ENCODE assay signal across 8 cellular contexts in genomic region chr5:177607452-177608192, GRCh38. TPM values are rescaled to one million over a fixed set of nuclear protein-coding genes. Genes with fewer than 3 reads are reported as not detected.
DNase-seq lines count a peak whose midpoint lies in the region; ATAC-seq and TF ChIP-seq lines count a peak whose summit lies in the region.

No MANE protein-coding gene starts in this region.

- H2AFZ ChIP-seq in GM23338 (no peak overlapping the region), hepatocyte (no peak overlapping the region)

- H3K4me3 Mint-ChIP-seq in GM23338 = peak overlapping the region; percentile 44
- H3K4me3 Mint-ChIP-seq in T-helper 1 cell treated with Interleukin-12 subunit alpha and Interleukin-12 subunit beta and Interleukin-4 antibody, amounts not matched to agents 30 μg/mL and 1 μg/mL, for 36 hours = no peak overlapping the region

- H3K4me1 Mint-ChIP-seq in GM23338 = peaks cover 22% of the 10 kb centered on the region
- H3K4me1 Mint-ChIP-seq in T-helper 1 cell treated with Interleukin-12 subunit alpha and Interleukin-12 subunit beta and Interleukin-4 antibody, amounts not matched to agents 30 μg/mL and 1 μg/mL, for 36 hours (ENCODE audit: low read depth) = no peaks in the 10 kb centered on the region

- H3K9me3 ChIP-seq in ascending aorta (no peaks in the 10 kb centered on the region), hepatocyte (ENCODE audit: low read depth) (no peaks in the 10 kb centered on the region), gastrocnemius medialis (no peaks in the 10 kb centered on the region)

- TF ChIP-seq CTCF in GM23338 (conservative IDR thresholded peaks at IDR 0.05; ENCODE audit: low read depth in 2 of 2) (peak; percentile 80 to 96), ascending aorta (IDR thresholded peaks at IDR 0.05) (peak; percentile 46 to 85 (median 81)), hepatocyte (IDR thresholded peaks at IDR 0.05; ENCODE audit: poor library complexity) (peak; percentile 90), gastrocnemius medialis (IDR thresholded peaks at IDR 0.05 in 4 of 5, conservative IDR thresholded peaks at IDR 0.05 in 1 of 5) (peak; percentile 59 to 76 (median 72))

- peak; percentile 93 for ATAC-seq in GM23338
- ATAC-seq in gastrocnemius medialis = peak; percentile 31 to 73
- ATAC-seq in GM18861 (IDR thresholded peaks at IDR 0.05; ENCODE audit: unreplicated experiment) = no peak

- H3K4me1 ChIP-seq in GM23338 (ENCODE audit: insufficient read depth) (peaks cover 9% of the 10 kb centered on the region), ascending aorta (no peaks in the 10 kb centered on the region), hepatocyte (ENCODE audit: insufficient read depth) (no peaks in the 10 kb centered on the region), gastrocnemius medialis (no peaks in the 10 kb centered on the region)

- H3K27me3 Mint-ChIP-seq in GM23338 (ENCODE audit: insufficient read depth, low read depth, poor library complexity) = peaks cover 21% of the 10 kb centered on the region
- no peaks in the 10 kb centered on the region for H3K27me3 Mint-ChIP-seq in T-helper 1 cell treated with Interleukin-12 subunit alpha and Interleukin-12 subunit beta and Interleukin-4 antibody, amounts not matched to agents 30 μg/mL and 1 μg/mL, for 36 hours (ENCODE audit: low read depth)

- H3K36me3 ChIP-seq in GM23338 (ENCODE audit: insufficient read depth) (no peaks in the 10 kb centered on the region), ascending aorta (peaks cover 9 to 11% of the 10 kb centered on the region in 2 donors), hepatocyte (replicated peaks; ENCODE audit: insufficient read depth, low read depth) (no peaks in the 10 kb centered on the region), gastrocnemius medialis (no peaks in the 10 kb centered on the region)

- TF ChIP-seq POLR2A in gastrocnemius medialis (IDR thresholded peaks at IDR 0.05) = no peak

- 21% methylated on average over 15 of the region's 15 CpGs for whole genome bisulfite sequencing in hepatocyte (ENCODE audit: low lambda C conversion rate, missing lambda C conversion rate)

- H3K79me2 ChIP-seq in GM23338 (replicated peaks; ENCODE audit: insufficient read depth) (no peaks in the 10 kb centered on the region), hepatocyte (no peaks in the 10 kb centered on the region)

- H3K27ac Mint-ChIP-seq in GM23338 = peak overlapping the region; percentile 74; the same call in 1 of the 2 replicates
- H3K27ac Mint-ChIP-seq in T-helper 1 cell treated with Interleukin-12 subunit alpha and Interleukin-12 subunit beta and Interleukin-4 antibody, amounts not matched to agents 30 μg/mL and 1 μg/mL, for 36 hours = peak overlapping the region; percentile 36

- H3K4me2 ChIP-seq in GM23338 (peak overlapping the region; percentile 32; the same call in 1 of the 2 replicates), hepatocyte (no peak overlapping the region)

- no peaks in the 10 kb centered on the region for H3F3A ChIP-seq in GM23338 (replicated peaks; ENCODE audit: low read depth)

- H3K27ac ChIP-seq in GM23338 (ENCODE audit: low read depth) (peak overlapping the region; percentile 70; the same call in 1 of the 2 replicates), ascending aorta (no peak overlapping the region), hepatocyte (no peak overlapping the region), gastrocnemius medialis (no peak overlapping the region)

- H3K9me3 Mint-ChIP-seq in GM23338 = peaks cover 2% of the 10 kb centered on the region; the same call in 1 of the 3 replicates
- H3K9me3 Mint-ChIP-seq in T-helper 1 cell treated with Interleukin-12 subunit alpha and Interleukin-12 subunit beta and Interleukin-4 antibody, amounts not matched to agents 30 μg/mL and 1 μg/mL, for 36 hours = no peaks in the 10 kb centered on the region

- in situ Hi-C loops in gastrocnemius medialis (cut with MboI; ENCODE audit: low sequenced_read_pairs in 4 of 4) = no loop called here

- DNase-seq in C1 segment of cervical spinal cord (lab: John Stamatoyannopoulos, UW) (peak; percentile 4 to 63 (median 24)), GM23338 (ENCODE audit: low spot score) (peak; percentile 93), NCI-H187 (lab: John Stamatoyannopoulos, UW) (peak; percentile 31 to 42), ascending aorta (ENCODE audit: low spot score in 2 of 2) (peak in 1 of 2 donors; percentile 81), hepatocyte (ENCODE audit: low spot score) (peak; percentile 94), gastrocnemius medialis (peak in 1 of 2 donors; percentile 55)

- intact Hi-C loops in ascending aorta (cut with DNase I) = no loop called here
- intact Hi-C loops in gastrocnemius medialis (cut with DNase I; ENCODE audit: low total_unique reads) = no loop called here

- H3K9me2 ChIP-seq in GM23338 (ENCODE audit: insufficient read depth) (no peaks in the 10 kb centered on the region), hepatocyte (replicated peaks; ENCODE audit: insufficient read depth) (no peaks in the 10 kb centered on the region)

- H3K4me3 ChIP-seq in GM23338 (no peak overlapping the region), ascending aorta (no peak overlapping the region), hepatocyte (no peak overlapping the region), gastrocnemius medialis (no peak overlapping the region)

- H3K27me3 ChIP-seq in GM23338 (ENCODE audit: insufficient read depth) (no peaks in the 10 kb centered on the region), ascending aorta (no peaks in the 10 kb centered on the region), hepatocyte (no peaks in the 10 kb centered on the region), gastrocnemius medialis (no peaks in the 10 kb centered on the region)

- H4K20me1 ChIP-seq in GM23338 (replicated peaks; ENCODE audit: insufficient read depth) = no peaks in the 10 kb centered on the region
- no peaks in the 10 kb centered on the region for H4K20me1 ChIP-seq in hepatocyte (ENCODE audit: insufficient read depth, poor library complexity, severe bottlenecking)

- H3K36me3 Mint-ChIP-seq in GM23338 (ENCODE audit: low read depth) = peaks cover 5% of the 10 kb centered on the region; the same call in 1 of the 3 replicates
- peaks cover 8% of the 10 kb centered on the region for H3K36me3 Mint-ChIP-seq in T-helper 1 cell treated with Interleukin-12 subunit alpha and Interleukin-12 subunit beta and Interleukin-4 antibody, amounts not matched to agents 30 μg/mL and 1 μg/mL, for 36 hours (ENCODE audit: low read depth)

TF ChIP-seq in GM23338, 12 proteins besides CTCF, POLR2A, EP300 and RAD21:
- TF ChIP-seq ZNF114 (CRISPR knock-in tag; IDR thresholded peaks at IDR 0.05) (no peak), STAT1 (IDR thresholded peaks at IDR 0.05; ENCODE audit: unreplicated experiment) (no peak), EZH2phosphoT487 (IDR thresholded peaks at IDR 0.05; ENCODE audit: unreplicated experiment) (no peak), EZH2 (IDR thresholded peaks at IDR 0.05; ENCODE audit: low read depth, unreplicated experiment) (no peak), NANOG (IDR thresholded peaks at IDR 0.05; ENCODE audit: borderline replicate concordance) (no peak)

RNA-seq across cellular contexts. Expression of gene B4GALT7, which starts 7.7 kb away (rescaled TPM):
- 17.6 and 23.3 TPM in 2 replicates for total RNA-seq in GM23338 (2014; rRNA removed; shearing (Covaris generic))
- polyA plus RNA-seq in GM23338 (2016; fragmentation: Nextera tagmentation; extraction: Ambion mirVana) (10.0 and 10.4 TPM in 2 replicates), hepatocyte (60.7 and 67.6 TPM in 2 replicates)
- total RNA-seq in ascending aorta (25.7 TPM), hepatocyte (28.5 and 29.2 TPM in 2 replicates), gastrocnemius medialis (10 to 100 TPM; 11.9 to 24.8 (median 16.2) TPM)

RNA-seq across cellular contexts. Expression of gene TMED9, which starts 15.6 kb away (rescaled TPM):
- total RNA-seq in GM23338 (2014; rRNA removed; shearing (Covaris generic)) = 130 and 142 TPM in 2 replicates
- polyA plus RNA-seq in GM23338 (2016; fragmentation: Nextera tagmentation; extraction: Ambion mirVana) = 74.4 and 77.2 TPM in 2 replicates
- 113 TPM for total RNA-seq in ascending aorta
- 171 and 187 TPM in 2 replicates for total RNA-seq in hepatocyte
- polyA plus RNA-seq in hepatocyte = 512 and 519 TPM in 2 replicates
- total RNA-seq in gastrocnemius medialis = 10 to 100 TPM; 24.3 to 67.2 (median 37.3) TPM

RNA-seq across cellular contexts. Expression of gene FAM193B, which starts 53.3 kb away (rescaled TPM):
- 46.9 and 58.6 TPM in 2 replicates for total RNA-seq in GM23338 (2014; rRNA removed; shearing (Covaris generic))
- 44.4 and 46.1 TPM in 2 replicates for polyA plus RNA-seq in GM23338 (2016; fragmentation: Nextera tagmentation; extraction: Ambion mirVana)
- 116 TPM for total RNA-seq in ascending aorta
- 31.4 and 67.6 TPM in 2 replicates for total RNA-seq in hepatocyte
- 76.1 and 136 TPM in 2 replicates for polyA plus RNA-seq in hepatocyte
- 10 to 100 TPM; 13.2 to 21.3 (median 16.6) TPM for total RNA-seq in gastrocnemius medialis
